8 cellular contexts compared by ENCODE assay signal in genomic region chr6:140857734-140858380, GRCh38.
A peak's percentile ranks its signal among the peaks of the same experiment; 100 is the strongest.
DNase-seq lines count a peak whose midpoint lies in the region; ATAC-seq, FAIRE-seq and TF ChIP-seq lines count a peak whose summit lies in the region.

No MANE protein-coding gene starts in this region.

- FAIRE-seq in H54 (lab: Jason Lieb, UNC): peak; percentile 91

- H3K4me3 ChIP-seq in fibroblast of villous mesenchyme (ENCODE audit: low read depth, low read length) (no peak overlapping the region), skeletal muscle cell (ENCODE audit: low read depth, low read length) (no peak overlapping the region)

- TF ChIP-seq CTCF in fibroblast of villous mesenchyme (IDR thresholded peaks at IDR 0.05; ENCODE audit: insufficient read depth, low read depth, low read length) (no peak), GM20000 (IDR thresholded peaks at IDR 0.05; ENCODE audit: extremely low read depth, missing control alignments) (no peak)

- no peak for TF ChIP-seq POLR2A in H54 (IDR thresholded peaks at IDR 0.05; ENCODE audit: low read depth, low read length)

- peak; percentile 4 for DNase-seq in H54 (ENCODE audit: insufficient read length, low spot score)
- peak; percentile 66 for DNase-seq in RKO (ENCODE audit: low spot score)
- peak; percentile 91 for DNase-seq in fibroblast of villous mesenchyme (ENCODE audit: low read depth)
- DNase-seq in skeletal muscle cell (ENCODE audit: low read depth): peak; percentile 94
- no peak for DNase-seq in GM20000 (ENCODE audit: low spot score)
- no peak for DNase-seq in NCI-H1930 (lab: John Stamatoyannopoulos, UW)
- no peak for DNase-seq in NCI-H1092 (lab: John Stamatoyannopoulos, UW)

- ATAC-seq in HG02981 (IDR thresholded peaks at IDR 0.05; ENCODE audit: unreplicated experiment): no peak

Comparison
In these comparisons a context has a peak if more than half of its experiments do, and no peak if none do; other contexts are left out.
1. DNase-seq: peak in H54 (single experiment), RKO (single experiment), fibroblast of villous mesenchyme (single experiment) and skeletal muscle cell (single experiment); none in GM20000 (single experiment), NCI-H1930 (0 of 2) and NCI-H1092 (single experiment).